1 cellular context compared by ENCODE assay signal in the genomic region with DNA sequence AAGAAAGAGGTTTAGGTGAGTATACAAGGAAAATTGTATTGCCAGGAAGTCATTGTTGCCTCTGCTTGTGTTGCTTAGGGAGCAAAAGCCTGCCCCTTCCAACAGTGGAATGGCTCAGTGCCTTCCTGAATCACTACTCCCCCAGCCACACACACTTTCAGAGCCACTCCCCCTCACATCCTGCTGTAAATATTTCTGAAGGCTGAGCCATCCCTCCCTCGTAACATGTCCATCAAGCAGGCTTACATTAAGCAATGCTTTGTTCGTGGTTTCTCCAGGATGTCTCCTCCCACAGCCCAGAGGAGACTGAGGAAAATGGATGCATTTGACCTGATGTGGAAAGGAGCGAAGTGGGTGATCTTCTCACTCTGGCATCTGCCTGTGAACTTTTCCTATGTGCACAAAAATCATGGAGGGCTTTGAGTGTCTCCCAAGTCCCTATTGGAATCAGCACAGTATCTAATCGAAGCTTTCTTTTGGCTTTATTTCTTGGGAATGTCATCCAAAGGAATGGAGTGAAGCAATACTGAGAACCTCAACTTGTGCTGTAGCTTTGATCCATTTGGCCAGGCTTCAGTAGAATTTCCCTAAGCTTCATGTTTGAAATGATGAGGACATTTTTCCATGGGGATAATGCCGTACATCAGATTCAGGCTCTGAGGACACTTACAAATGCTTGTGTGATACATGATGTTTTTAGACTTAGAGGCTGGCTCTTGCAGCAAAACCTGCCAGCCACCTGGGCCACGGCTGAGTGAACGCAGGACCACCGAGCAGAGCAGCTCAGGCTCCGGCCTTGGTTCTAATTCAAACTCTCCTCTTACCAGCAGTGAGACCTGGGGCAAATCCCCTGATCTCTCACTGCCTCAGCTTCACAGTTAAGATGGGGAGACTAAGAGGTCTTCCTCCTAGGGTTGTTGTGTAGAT.
TF ChIP-seq lines count a peak whose summit lies in the region.

No MANE protein-coding gene starts in this region.

TF ChIP-seq in HCT116, 20 proteins besides CTCF, POLR2A, EP300 and RAD21 (continued from another document):
- TF ChIP-seq, protein P1, sequence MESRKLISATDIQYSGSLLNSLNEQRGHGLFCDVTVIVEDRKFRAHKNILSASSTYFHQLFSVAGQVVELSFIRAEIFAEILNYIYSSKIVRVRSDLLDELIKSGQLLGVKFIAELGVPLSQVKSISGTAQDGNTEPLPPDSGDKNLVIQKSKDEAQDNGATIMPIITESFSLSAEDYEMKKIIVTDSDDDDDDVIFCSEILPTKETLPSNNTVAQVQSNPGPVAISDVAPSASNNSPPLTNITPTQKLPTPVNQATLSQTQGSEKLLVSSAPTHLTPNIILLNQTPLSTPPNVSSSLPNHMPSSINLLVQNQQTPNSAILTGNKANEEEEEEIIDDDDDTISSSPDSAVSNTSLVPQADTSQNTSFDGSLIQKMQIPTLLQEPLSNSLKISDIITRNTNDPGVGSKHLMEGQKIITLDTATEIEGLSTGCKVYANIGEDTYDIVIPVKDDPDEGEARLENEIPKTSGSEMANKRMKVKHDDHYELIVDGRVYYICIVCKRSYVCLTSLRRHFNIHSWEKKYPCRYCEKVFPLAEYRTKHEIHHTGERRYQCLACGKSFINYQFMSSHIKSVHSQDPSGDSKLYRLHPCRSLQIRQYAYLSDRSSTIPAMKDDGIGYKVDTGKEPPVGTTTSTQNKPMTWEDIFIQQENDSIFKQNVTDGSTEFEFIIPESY (IDR thresholded peaks at IDR 0.05; ENCODE audit: extremely low read depth, insufficient replicate concordance, low read length) = no peak
- no peak for TF ChIP-seq SP1 (IDR thresholded peaks at IDR 0.05; ENCODE audit: low read depth)
- TF ChIP-seq ZFX (IDR thresholded peaks at IDR 0.05) = no peak
- no peak for TF ChIP-seq EZH2phosphoT487 (IDR thresholded peaks at IDR 0.05; ENCODE audit: borderline replicate concordance)
- no peak for TF ChIP-seq TCF7L2 (IDR thresholded peaks at IDR 0.05; ENCODE audit: borderline replicate concordance, extremely low read depth, insufficient read depth, insufficient read length)
